ENCODE assay signal across 1 cellular context in the genomic region with DNA sequence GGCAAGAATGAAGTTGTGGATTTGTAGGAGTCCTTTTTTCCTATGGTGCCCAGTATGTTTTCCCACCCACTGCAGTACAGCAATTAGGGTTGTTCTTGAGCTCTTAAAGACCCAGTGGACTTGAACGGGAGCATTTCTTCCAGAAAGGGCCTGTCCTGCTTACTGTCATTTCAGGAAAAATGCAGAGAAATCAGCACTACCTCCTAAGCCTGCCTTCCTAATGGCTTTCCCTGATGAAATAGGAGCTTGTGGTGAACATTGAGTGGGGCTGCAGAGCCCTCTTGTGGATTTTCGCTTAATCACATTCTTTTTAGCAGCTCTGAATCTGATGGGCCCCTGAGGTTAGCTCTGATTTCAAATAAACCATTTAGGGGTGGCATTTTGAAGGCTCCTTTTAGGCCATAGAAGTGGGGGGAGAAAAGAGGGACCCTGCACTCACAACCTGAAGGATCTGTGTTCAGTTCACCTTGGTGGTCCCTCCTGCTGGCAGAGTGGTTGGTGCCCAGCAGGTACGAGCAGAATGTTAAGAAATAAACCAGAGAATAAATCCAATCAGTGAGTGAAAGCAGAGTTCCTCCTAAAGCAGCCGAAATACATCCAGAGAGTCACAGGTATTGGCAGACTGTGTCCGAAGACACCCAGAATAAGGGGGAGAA.
TF ChIP-seq lines count a peak whose summit lies in the region.

No MANE protein-coding gene starts in this region.

TF ChIP-seq in K562, 482 proteins besides CTCF, POLR2A, EP300 and RAD21 (continued from another document):
- TF ChIP-seq, protein P1, sequence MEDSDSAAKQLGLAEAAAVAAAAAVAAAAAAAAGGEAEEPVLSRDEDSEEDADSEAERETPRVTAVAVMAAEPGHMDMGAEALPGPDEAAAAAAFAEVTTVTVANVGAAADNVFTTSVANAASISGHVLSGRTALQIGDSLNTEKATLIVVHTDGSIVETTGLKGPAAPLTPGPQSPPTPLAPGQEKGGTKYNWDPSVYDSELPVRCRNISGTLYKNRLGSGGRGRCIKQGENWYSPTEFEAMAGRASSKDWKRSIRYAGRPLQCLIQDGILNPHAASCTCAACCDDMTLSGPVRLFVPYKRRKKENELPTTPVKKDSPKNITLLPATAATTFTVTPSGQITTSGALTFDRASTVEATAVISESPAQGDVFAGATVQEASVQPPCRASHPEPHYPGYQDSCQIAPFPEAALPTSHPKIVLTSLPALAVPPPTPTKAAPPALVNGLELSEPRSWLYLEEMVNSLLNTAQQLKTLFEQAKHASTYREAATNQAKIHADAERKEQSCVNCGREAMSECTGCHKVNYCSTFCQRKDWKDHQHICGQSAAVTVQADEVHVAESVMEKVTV (CRISPR knock-in tag; IDR thresholded peaks at IDR 0.05), result peak; percentile 72
- TF ChIP-seq RCOR1 (IDR thresholded peaks at IDR 0.05; ENCODE audit: borderline replicate concordance in 1 of 2, low read depth in 2 of 2, low read length in 2 of 2) (no peak), CREBBP (IDR thresholded peaks at IDR 0.05; ENCODE audit: low read depth, low read length) (no peak), YY1 (IDR thresholded peaks at IDR 0.05; ENCODE audit: borderline replicate concordance in 1 of 3, control insufficient read depth in 1 of 3, extremely low read depth in 1 of 3, insufficient read depth in 3 of 3, insufficient read length in 1 of 3, insufficient replicate concordance in 2 of 3, low read depth in 1 of 3, low read length in 2 of 3) (no peak), ZNF24 (IDR thresholded peaks at IDR 0.05) (peak; percentile 54), STAG1 (CRISPR knock-in tag; IDR thresholded peaks at IDR 0.05; ENCODE audit: borderline replicate concordance) (peak; percentile 61; the same call in 1 of the 2 replicates), ZSCAN32 (CRISPR knock-in tag; IDR thresholded peaks at IDR 0.05) (no peak), ZNF263 (CRISPR knock-in tag; IDR thresholded peaks at IDR 0.05; ENCODE audit: borderline replicate concordance) (no peak), KHSRP (IDR thresholded peaks at IDR 0.05) (no peak)
- TF ChIP-seq, protein P2, sequence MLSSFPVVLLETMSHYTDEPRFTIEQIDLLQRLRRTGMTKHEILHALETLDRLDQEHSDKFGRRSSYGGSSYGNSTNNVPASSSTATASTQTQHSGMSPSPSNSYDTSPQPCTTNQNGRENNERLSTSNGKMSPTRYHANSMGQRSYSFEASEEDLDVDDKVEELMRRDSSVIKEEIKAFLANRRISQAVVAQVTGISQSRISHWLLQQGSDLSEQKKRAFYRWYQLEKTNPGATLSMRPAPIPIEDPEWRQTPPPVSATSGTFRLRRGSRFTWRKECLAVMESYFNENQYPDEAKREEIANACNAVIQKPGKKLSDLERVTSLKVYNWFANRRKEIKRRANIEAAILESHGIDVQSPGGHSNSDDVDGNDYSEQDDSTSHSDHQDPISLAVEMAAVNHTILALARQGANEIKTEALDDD (IDR thresholded peaks at IDR 0.05), result 0 out of 2 replicates have a peak, but pooled peaks have one; percentile 12
